ENCODE assay signal across 9 cellular contexts in genomic region chr4:86451560-86452322, GRCh38.
DNase-seq lines count a peak whose midpoint lies in the region; ATAC-seq, FAIRE-seq and TF ChIP-seq lines count a peak whose summit lies in the region.
"Had no signal": no experiment of that assay in that cellular context is flagged by ENCODE, and none has a peak within 500 bp of the region (broad histone marks: within the 10 kb centered on the region; RNA-seq: fewer than 3 reads in every experiment).

No MANE protein-coding gene starts in this region.

- no peak overlapping the region for H3K27ac ChIP-seq in CD4-positive, alpha-beta T cell (ENCODE audit: low read depth, low read length)

- H3K9me3 ChIP-seq in CD4-positive, alpha-beta T cell (ENCODE audit: control insufficient read depth, low read length), result no peaks in the 10 kb centered on the region

- POLR2A ChIA-PET in CD4-positive, alpha-beta T cell (lab: Charles Lee), result no interaction called here

- no peak for FAIRE-seq in urothelium cell line (lab: Jason Lieb, UNC)

- H3K36me3 Mint-ChIP-seq in CD4-positive, alpha-beta T cell (ENCODE audit: low read depth), result no peaks in the 10 kb centered on the region
- H3K36me3 Mint-ChIP-seq: brain had no signal

- H3K4me1 Mint-ChIP-seq in CD4-positive, alpha-beta T cell (ENCODE audit: low read depth), result no peaks in the 10 kb centered on the region

- H3K4me3 ChIP-seq in cardiac fibroblast (replicated peaks in 1 of 2; ENCODE audit: low read depth in 2 of 2, low read length in 2 of 2), result peak overlapping the region; percentile 40 to 42

- no peak overlapping the region for H3K27ac Mint-ChIP-seq in CD4-positive, alpha-beta T cell
- H3K27ac Mint-ChIP-seq: brain had no signal

- CTCF ChIA-PET in CD4-positive, alpha-beta T cell (lab: Charles Lee), result no interaction called here

- H3K4me3 Mint-ChIP-seq in CD4-positive, alpha-beta T cell, result no peak overlapping the region
- H3K4me3 Mint-ChIP-seq: brain had no signal

- TF ChIP-seq CTCF in cardiac fibroblast (IDR thresholded peaks at IDR 0.05; ENCODE audit: low read depth, low read length), result no peak
- TF ChIP-seq CTCF in CD4-positive, alpha-beta T cell (IDR thresholded peaks at IDR 0.05), result no peak

- H3K27me3 ChIP-seq in CD4-positive, alpha-beta T cell (ENCODE audit: control insufficient read depth, insufficient read depth, low read length), result peaks cover 4% of the 10 kb centered on the region

- no peaks in the 10 kb centered on the region for H3K9me3 Mint-ChIP-seq in CD4-positive, alpha-beta T cell

- H3K27me3 Mint-ChIP-seq in CD4-positive, alpha-beta T cell, result peaks cover 32% of the 10 kb centered on the region

- intact Hi-C loops in CD4-positive, alpha-beta T cell (cut with DNase I, micrococcal nuclease), result no loop called here

- ATAC-seq in CD4-positive, alpha-beta T cell (ENCODE audit: poor library complexity), result no peak

- DNase-seq in NCI-H748 treated with DMSO at 0.1 percent for 48 hours (lab: John Stamatoyannopoulos, UW) (peak; percentile 17), NCI-H748 (lab: John Stamatoyannopoulos, UW; ENCODE audit: unreplicated experiment) (no peak), cardiac fibroblast (ENCODE audit: low read depth in 2 of 2) (peak; percentile 13 to 36), kidney tubule cell (ENCODE audit: low spot score) (peak; percentile 73), urothelium cell line (ENCODE audit: low spot score) (peak; percentile 31), hypothalamus (lab: John Stamatoyannopoulos, UW) (no peak)
- DNase-seq in CD4-positive, alpha-beta T cell, result no peak
- DNase-seq in effector CD4-positive, alpha-beta T cell, result no peak

Comparison
In these comparisons a context has a peak if more than half of its experiments do, and no peak if none do; other contexts are left out.
1. DNase-seq: peak in NCI-H748 treated with DMSO at 0.1 percent for 48 hours (single experiment), cardiac fibroblast (2 of 2), kidney tubule cell (single experiment) and urothelium cell line (single experiment); none in NCI-H748 (single experiment), hypothalamus (0 of 51), CD4-positive, alpha-beta T cell (0 of 10) and effector CD4-positive, alpha-beta T cell (single experiment).